ENCODE assay signal across 21 cellular contexts in the genomic region with DNA sequence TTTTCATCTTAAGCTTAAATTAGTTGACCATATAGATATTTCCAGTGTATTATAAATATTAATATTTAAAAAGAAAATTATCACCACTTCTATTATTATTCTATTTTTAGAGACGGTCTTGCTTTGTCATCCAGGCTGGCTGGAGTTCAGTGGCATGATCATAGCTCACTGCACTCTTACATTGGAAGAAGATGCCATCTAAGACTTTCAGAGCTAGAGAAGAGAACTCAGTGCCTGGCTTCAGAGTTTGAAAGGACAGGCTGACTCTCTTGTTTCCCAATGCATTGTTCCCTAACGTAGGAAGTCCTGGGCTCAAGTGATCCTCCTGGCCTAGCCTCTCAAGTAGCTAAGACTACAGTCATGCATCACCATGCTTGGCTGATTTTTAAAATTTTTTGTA.
DNase-seq lines count a peak whose midpoint lies in the region; ATAC-seq and TF ChIP-seq lines count a peak whose summit lies in the region.
"Had no signal": no experiment of that assay in that cellular context is flagged by ENCODE, and none has a peak within 500 bp of the region (broad histone marks: within the 10 kb centered on the region; RNA-seq: fewer than 3 reads in every experiment).

No MANE protein-coding gene starts in this region.

- peaks cover 1 to 28% of the 10 kb centered on the region in 2 donors for H3K4me1 Mint-ChIP-seq in immature natural killer cell

- DNase-seq in GM23248 (peak; percentile 29), erythroblast (lab: John Stamatoyannopoulos, UW) (peak; percentile 39 to 70), fibroblast of the aortic adventitia (ENCODE audit: low read depth) (peak; percentile 50), psoas muscle (no peak), A172 (ENCODE audit: low spot score) (no peak), upper lobe of right lung (no peak), immature natural killer cell (no peak)
- DNase-seq: C1 segment of cervical spinal cord; Caco-2; CD4-positive, alpha-beta memory T cell; DMS79 treated with DMSO at 0.1 percent for 48 hours; H9; KBM-7; NCI-H2029; NCI-H446; NCI-H524 treated with DMSO at 0.1 percent for 48 hours; NCI-H774; SK-N-SH had no signal

- no peak overlapping the region for H3K27ac Mint-ChIP-seq in immature natural killer cell
- H3K27ac Mint-ChIP-seq: GM23338 had no signal

- 0 out of 2 replicates have a peak, but pooled peaks cover 7% of the 10 kb centered on the region for H3K4me1 ChIP-seq in GM23248 (ENCODE audit: insufficient read depth)
- H3K4me1 ChIP-seq in psoas muscle: peaks cover 4% of the 10 kb centered on the region
- H3K4me1 ChIP-seq in upper lobe of right lung: no peaks in the 10 kb centered on the region

- no peak for TF ChIP-seq POLR2A in erythroblast (IDR thresholded peaks at IDR 0.05; ENCODE audit: low read length)

- TF ChIP-seq CTCF in fibroblast of the aortic adventitia (IDR thresholded peaks at IDR 0.05; ENCODE audit: insufficient read depth, low read length) (no peak), psoas muscle (IDR thresholded peaks at IDR 0.05) (no peak), upper lobe of right lung (IDR thresholded peaks at IDR 0.05) (no peak)

- no peaks in the 10 kb centered on the region for H3K27me3 Mint-ChIP-seq in immature natural killer cell (ENCODE audit: low read depth in 3 of 3)
- H3K27me3 Mint-ChIP-seq: CD4-positive, alpha-beta memory T cell had no signal

- H4K20me1 ChIP-seq in GM23248 (ENCODE audit: insufficient read depth): no peaks in the 10 kb centered on the region

- H3K4me3 ChIP-seq in GM23248 (no peak overlapping the region), fibroblast of the aortic adventitia (ENCODE audit: low read depth, low read length) (no peak overlapping the region), psoas muscle (no peak overlapping the region), upper lobe of right lung (no peak overlapping the region)
- H3K4me3 ChIP-seq: A549, GM23338 had no signal

- peaks cover 21 to 34% (median 25%) of the 10 kb centered on the region in 3 donors for H3K36me3 Mint-ChIP-seq in immature natural killer cell

- 91 to 97% methylated on average over 2 of the region's 2 CpGs for whole genome bisulfite sequencing in GM23248 (ENCODE audit: low coverage in 1 of 2, low lambda C conversion rate in 2 of 2, missing lambda C conversion rate in 2 of 2), 2 experiments
- 35 to 54% (median 40%) methylated on average over 2 of the region's 2 CpGs for WGBS in psoas muscle, 3 donors

- no peaks in the 10 kb centered on the region for H3K9me3 ChIP-seq in GM23248 (ENCODE audit: low read depth)
- no peaks in the 10 kb centered on the region for H3K9me3 ChIP-seq in psoas muscle
- H3K9me3 ChIP-seq in upper lobe of right lung: no peaks in the 10 kb centered on the region
- H3K9me3 ChIP-seq: A549, Caco-2, SK-N-SH had no signal

- H3K27ac ChIP-seq in GM23248 (peak overlapping the region; percentile 1; the same call in 1 of the 2 replicates), psoas muscle (peak overlapping the region; percentile 6), upper lobe of right lung (no peak overlapping the region)
- H3K27ac ChIP-seq: A549 had no signal

- intact Hi-C loops in psoas muscle (cut with DNase I): no loop called here
- intact Hi-C loops in upper lobe of right lung (cut with DNase I): no loop called here

- no peak overlapping the region for H3K9ac ChIP-seq in GM23248
- H3K9ac ChIP-seq: SK-N-SH had no signal

- no peak overlapping the region for H3K4me3 Mint-ChIP-seq in immature natural killer cell
- H3K4me3 Mint-ChIP-seq: CD4-positive, alpha-beta memory T cell; GM23338; H9 had no signal

- H3K36me3 ChIP-seq in GM23248 (ENCODE audit: low read depth) (peaks cover 42% of the 10 kb centered on the region), psoas muscle (ENCODE audit: insufficient read depth in 1 of 2, low read depth in 1 of 2) (peaks cover 0 to 56% of the 10 kb centered on the region in 2 donors), upper lobe of right lung (peaks cover 53% of the 10 kb centered on the region)

- in situ Hi-C loops in GM23248 (cut with MboI): no loop called here

- no peaks in the 10 kb centered on the region for H3K9me2 ChIP-seq in GM23248 (ENCODE audit: insufficient read depth)
- H3K9me2 ChIP-seq: SK-N-SH had no signal

- peaks cover 82% of the 10 kb centered on the region for H3K79me2 ChIP-seq in GM23248 (ENCODE audit: insufficient read depth)

- H3F3A ChIP-seq in GM23248 (ENCODE audit: insufficient read depth): peaks cover 36% of the 10 kb centered on the region

- H2AFZ ChIP-seq in GM23248: no peak overlapping the region
- H2AFZ ChIP-seq: GM23338 had no signal

- H3K27me3 ChIP-seq in GM23248 (replicated peaks; ENCODE audit: insufficient read depth) (no peaks in the 10 kb centered on the region), psoas muscle (ENCODE audit: insufficient read depth in 3 of 3, low read length in 2 of 3) (no peaks in the 10 kb centered on the region), upper lobe of right lung (no peaks in the 10 kb centered on the region)

- no peaks in the 10 kb centered on the region for H3K9me3 Mint-ChIP-seq in immature natural killer cell
- H3K9me3 Mint-ChIP-seq: CD4-positive, alpha-beta memory T cell; GM23338; H9 had no signal

- no peak overlapping the region for H3K4me2 ChIP-seq in GM23248 (ENCODE audit: unreplicated experiment)
- H3K4me2 ChIP-seq: A549, GM23338, SK-N-SH had no signal

- ATAC-seq in psoas muscle (peak; percentile 42 to 65 (median 58)), upper lobe of right lung (no peak), GM19324 (IDR thresholded peaks at IDR 0.05; ENCODE audit: low FRiP score, unreplicated experiment) (no peak)
- ATAC-seq: A549, GM23338 had no signal

Comparison
In these comparisons a context has a peak if more than half of its experiments do, and no peak if none do; other contexts are left out.
1. DNase-seq: peak in GM23248 (single experiment), erythroblast (2 of 2) and fibroblast of the aortic adventitia (single experiment); none in psoas muscle (0 of 2), A172 (single experiment), upper lobe of right lung (single experiment) and immature natural killer cell (0 of 3).
2. ATAC-seq: peak in psoas muscle (4 of 4); none in upper lobe of right lung (single experiment) and GM19324 (single experiment).